In genomic region chr1:38068980-38069340, GRCh38 we compare ENCODE assay signal across 31 cellular contexts. TPM values are rescaled to one million over a fixed set of nuclear protein-coding genes. Genes with fewer than 3 reads are reported as not detected.
"Had no signal": no experiment of that assay in that cellular context is flagged by ENCODE, and none has a peak within 500 bp of the region (broad histone marks: within the 10 kb centered on the region; RNA-seq: fewer than 3 reads in every experiment).

No MANE protein-coding gene starts in this region.

- DNase-seq: activated B cell treated with CpG ODN at 0.5 μM for 24 hours; activated CD4-positive, alpha-beta memory T cell treated with anti-CD3 and anti-CD28 coated beads, Interleukin-2, amount 10 ng/mL, durations not matched to agents 7 days and 5 days; activated CD4-positive, alpha-beta T cell treated with anti-CD3 and anti-CD28 coated beads for 36 hours; activated CD4-positive, alpha-beta T cell treated with anti-CD3 and anti-CD28 coated beads, Interleukin-2, amount 10 ng/mL, durations not matched to agents 7 days and 5 days; activated CD4-positive, alpha-beta T cell treated with anti-CD3 and anti-CD28 coated beads, Interleukin-2, amount 50 U/mL, for 4 hours; activated CD8-positive, alpha-beta memory T cell treated with anti-CD3 and anti-CD28 coated beads, Interleukin-2, amount 50 U/mL, for 48 hours; activated gamma-delta T cell; activated naive CD4-positive, alpha-beta T cell; activated naive CD4-positive, alpha-beta T cell treated with anti-CD3 and anti-CD28 coated beads, Interleukin-2, amount 10 ng/mL, durations not matched to agents 7 days and 5 days; activated naive CD8-positive, alpha-beta T cell treated with anti-CD3 and anti-CD28 coated beads, Interleukin-2, amount 10 ng/mL, durations not matched to agents 7 days and 5 days; activated T-cell treated with anti-CD3 and anti-CD28 coated beads for 4 hours; activated T-cell treated with anti-CD3 and anti-CD28 coated beads, Interleukin-2, amount 50 U/mL, for 24 hours; activated T-cell treated with anti-CD3 and anti-CD28 coated beads, Interleukin-2, amount 50 U/mL, for 72 hours; central memory CD4-positive, alpha-beta T cell; cerebellar nuclear complex; colonic mucosa; effector CD8-positive, alpha-beta T cell; foreskin fibroblast; T1000; WERI-Rb-1 had no signal

- H3K27ac Mint-ChIP-seq: activated B cell treated with CpG ODN at 0.5 μM for 24 hours; activated CD4-positive, alpha-beta memory T cell treated with anti-CD3 and anti-CD28 coated beads, Interleukin-2, amount 10 ng/mL, durations not matched to agents 7 days and 5 days; activated CD4-positive, alpha-beta T cell treated with anti-CD3 and anti-CD28 coated beads for 36 hours; activated CD4-positive, alpha-beta T cell treated with anti-CD3 and anti-CD28 coated beads, Interleukin-2, amount 10 ng/mL, durations not matched to agents 7 days and 5 days; activated naive CD4-positive, alpha-beta T cell treated with anti-CD3 and anti-CD28 coated beads, Interleukin-2, amount 10 ng/mL, durations not matched to agents 7 days and 5 days; activated naive CD4-positive, alpha-beta T cell treated with anti-CD3 and anti-CD28 coated beads, Interleukin-2, amount 50 U/mL, for 72 hours; activated naive CD8-positive, alpha-beta T cell treated with anti-CD3 and anti-CD28 coated beads, Interleukin-2, amount 10 ng/mL, durations not matched to agents 7 days and 5 days; activated T-cell treated with anti-CD3 and anti-CD28 coated beads, Interleukin-2, amount 50 U/mL, for 24 hours; activated T-cell treated with anti-CD3 and anti-CD28 coated beads, Interleukin-2, amount 50 U/mL, for 72 hours; T-helper 1 cell treated with Interleukin-12 subunit alpha and Interleukin-12 subunit beta and Interleukin-4 antibody, amounts not matched to agents 30 μg/mL and 1 μg/mL, for 36 hours; T-helper 2 cell treated with Interferon-gamma antibody and Interleukin-4, amounts not matched to agents 5 μg/mL and 100 μg/mL, for 36 hours had no signal

- H3K4me1 Mint-ChIP-seq: activated CD4-positive, alpha-beta memory T cell treated with anti-CD3 and anti-CD28 coated beads, Interleukin-2, amount 10 ng/mL, durations not matched to agents 7 days and 5 days; activated CD4-positive, alpha-beta T cell treated with anti-CD3 and anti-CD28 coated beads for 36 hours; activated CD4-positive, alpha-beta T cell treated with anti-CD3 and anti-CD28 coated beads, Interleukin-2, amount 10 ng/mL, durations not matched to agents 7 days and 5 days; activated naive CD4-positive, alpha-beta T cell treated with anti-CD3 and anti-CD28 coated beads, Interleukin-2, amount 10 ng/mL, durations not matched to agents 7 days and 5 days; activated naive CD8-positive, alpha-beta T cell treated with anti-CD3 and anti-CD28 coated beads, Interleukin-2, amount 10 ng/mL, durations not matched to agents 7 days and 5 days had no signal

- H3K36me3 Mint-ChIP-seq: activated naive CD4-positive, alpha-beta T cell treated with anti-CD3 and anti-CD28 coated beads, Interleukin-2, amount 10 ng/mL, durations not matched to agents 7 days and 5 days; activated naive CD4-positive, alpha-beta T cell treated with anti-CD3 and anti-CD28 coated beads, Interleukin-2, amount 50 U/mL, for 72 hours; activated naive CD8-positive, alpha-beta T cell treated with anti-CD3 and anti-CD28 coated beads, Interleukin-2, amount 10 ng/mL, durations not matched to agents 7 days and 5 days; brain had no signal

- H3K4me3 Mint-ChIP-seq: activated B cell treated with CpG ODN at 0.5 μM for 24 hours; activated CD4-positive, alpha-beta memory T cell treated with anti-CD3 and anti-CD28 coated beads, Interleukin-2, amount 10 ng/mL, durations not matched to agents 7 days and 5 days; activated CD4-positive, alpha-beta T cell treated with anti-CD3 and anti-CD28 coated beads for 36 hours; activated CD4-positive, alpha-beta T cell treated with anti-CD3 and anti-CD28 coated beads, Interleukin-2, amount 10 ng/mL, durations not matched to agents 7 days and 5 days; activated naive CD4-positive, alpha-beta T cell treated with anti-CD3 and anti-CD28 coated beads, Interleukin-2, amount 10 ng/mL, durations not matched to agents 7 days and 5 days; activated naive CD8-positive, alpha-beta T cell treated with anti-CD3 and anti-CD28 coated beads, Interleukin-2, amount 10 ng/mL, durations not matched to agents 7 days and 5 days; activated T-cell treated with anti-CD3 and anti-CD28 coated beads, Interleukin-2, amount 50 U/mL, for 24 hours; activated T-cell treated with anti-CD3 and anti-CD28 coated beads, Interleukin-2, amount 50 U/mL, for 72 hours; brain; T-helper 1 cell treated with Interleukin-12 subunit alpha and Interleukin-12 subunit beta and Interleukin-4 antibody, amounts not matched to agents 30 μg/mL and 1 μg/mL, for 36 hours; T-helper 2 cell treated with Interferon-gamma antibody and Interleukin-4, amounts not matched to agents 5 μg/mL and 100 μg/mL, for 36 hours had no signal

- H3K27ac ChIP-seq: ascending aorta, breast epithelium, cardiac muscle cell, colonic mucosa, epithelial cell of prostate, WERI-Rb-1 had no signal

- H3K27me3 ChIP-seq: ascending aorta, cardiac muscle cell, colonic mucosa had no signal

- H3K4me3 ChIP-seq: ascending aorta, breast epithelium, cardiac muscle cell, colonic mucosa had no signal

- ATAC-seq: activated CD4-positive, alpha-beta T cell treated with anti-CD3 and anti-CD28 coated beads for 36 hours; activated CD4-positive, CD25-positive, alpha-beta regulatory T cell treated with anti-CD3 and anti-CD28 coated beads, Interleukin-2, amount 50 U/mL, for 24 hours; activated naive CD4-positive, alpha-beta T cell treated with anti-CD3 and anti-CD28 coated beads, Interleukin-2, amount 50 U/mL, for 72 hours; activated T-cell treated with anti-CD3 and anti-CD28 coated beads, Interleukin-2, amount 50 U/mL, for 72 hours; esophagus mucosa had no signal

- H3K9me3 ChIP-seq: ascending aorta, breast epithelium, colonic mucosa had no signal

- H3K4me1 ChIP-seq: ascending aorta, breast epithelium, colonic mucosa had no signal

- H3K36me3 ChIP-seq: ascending aorta, breast epithelium, cardiac muscle cell, colonic mucosa, WERI-Rb-1 had no signal

RNA-seq across cellular contexts. Expression of gene POU3F1, which starts 22.4 kb away (rescaled TPM):
- total RNA-seq: activated CD4-positive, alpha-beta memory T cell treated with anti-CD3 and anti-CD28 coated beads, Interleukin-2, amount 10 ng/mL, durations not matched to agents 7 days and 5 days; activated CD4-positive, alpha-beta T cell treated with anti-CD3 and anti-CD28 coated beads, Interleukin-2, amount 10 ng/mL, durations not matched to agents 7 days and 5 days; activated naive CD4-positive, alpha-beta T cell treated with anti-CD3 and anti-CD28 coated beads, Interleukin-2, amount 50 U/mL, for 72 hours; activated T-cell treated with anti-CD3 and anti-CD28 coated beads, Interleukin-2, amount 50 U/mL, for 72 hours; ascending aorta; colonic mucosa; endothelial cell of umbilical vein had no signal
